In the genomic region with DNA sequence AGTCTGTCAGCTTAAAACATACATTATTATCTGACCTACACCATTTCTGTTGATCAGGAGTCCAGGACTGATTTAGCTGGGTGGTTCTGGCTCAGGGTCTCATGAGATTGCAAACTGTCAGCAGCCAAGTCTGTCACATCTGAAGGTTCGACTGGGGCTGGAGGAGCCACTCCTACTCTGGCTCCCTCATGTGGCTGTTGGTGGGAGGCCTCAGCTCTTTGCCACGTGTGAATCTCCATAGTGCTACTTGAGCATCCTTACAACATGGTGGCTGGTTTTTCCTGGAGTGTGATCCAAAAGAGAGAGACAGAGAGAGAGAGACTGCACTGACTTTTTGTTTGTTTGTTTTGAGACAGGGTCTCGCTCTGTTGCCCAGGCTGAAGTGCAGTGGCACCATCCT, we compare ENCODE assay signal across 1 cellular context.
TF ChIP-seq lines count a peak whose summit lies in the region.

No MANE protein-coding gene starts in this region.

TF ChIP-seq in HCT116, 20 proteins besides CTCF, POLR2A, EP300 and RAD21 (continued from another document):
- no peak for TF ChIP-seq EZH2phosphoT487 (IDR thresholded peaks at IDR 0.05; ENCODE audit: borderline replicate concordance)
- TF ChIP-seq CBX3 (IDR thresholded peaks at IDR 0.05; ENCODE audit: low read depth) = peak; percentile 90
- TF ChIP-seq YY1 (IDR thresholded peaks at IDR 0.05; ENCODE audit: extremely low read depth, insufficient replicate concordance, low read depth, low read length) = peak; percentile 78
